Comparison of ENCODE assay signal across 11 cellular contexts in genomic region chr3:30648670-30649357, GRCh38. TPM values are rescaled to one million over a fixed set of nuclear protein-coding genes. Genes with fewer than 3 reads are reported as not detected.
DNase-seq lines count a peak whose midpoint lies in the region; ATAC-seq and TF ChIP-seq lines count a peak whose summit lies in the region.
"Had no signal": no experiment of that assay in that cellular context is flagged by ENCODE, and none has a peak within 500 bp of the region (broad histone marks: within the 10 kb centered on the region; RNA-seq: fewer than 3 reads in every experiment).

No MANE protein-coding gene starts in this region.

- no peaks in the 10 kb centered on the region for H3K27me3 ChIP-seq in heart left ventricle
- no peaks in the 10 kb centered on the region for H3K27me3 ChIP-seq in lower lobe of right lung (ENCODE audit: low read depth)
- H3K27me3 ChIP-seq in transverse colon: no peaks in the 10 kb centered on the region
- H3K27me3 ChIP-seq in aorta (ENCODE audit: control insufficient read depth in 1 of 2, insufficient read depth in 2 of 2, low read length in 1 of 2): no peaks in the 10 kb centered on the region

- peaks cover under 1 to 97% (median 35%) of the 10 kb centered on the region in 12 donors for H3K4me1 ChIP-seq in heart left ventricle
- H3K4me1 ChIP-seq in lower lobe of right lung: peaks cover 66% of the 10 kb centered on the region
- H3K4me1 ChIP-seq in transverse colon: peaks cover 17 to 56% (median 23%) of the 10 kb centered on the region in 4 donors
- H3K4me1 ChIP-seq in aorta (ENCODE audit: control insufficient read depth in 1 of 2, insufficient read depth in 2 of 2, low read length in 2 of 2): peaks cover 9 to 14% of the 10 kb centered on the region in 2 donors

- TF ChIP-seq CTCF in heart left ventricle (IDR thresholded peaks at IDR 0.05) (no peak), lower lobe of right lung (IDR thresholded peaks at IDR 0.05) (no peak), transverse colon (IDR thresholded peaks at IDR 0.05) (no peak)

- peaks cover 99% of the 10 kb centered on the region for H3K36me3 Mint-ChIP-seq in activated T-helper 17 cell treated with anti-CD3 and anti-CD28 coated beads, Interleukin-2, amount 50 U/mL, for 72 hours (ENCODE audit: low read depth)

- in situ Hi-C loops in transverse colon (cut with MboI; ENCODE audit: low pct_ligation_motif_present in 1 of 4, low pct_unique_long_range_greater_than_20kb in 1 of 4, low sequenced_read_pairs in 3 of 4): no loop called here

- H3K9me3 ChIP-seq in heart left ventricle (no peaks in the 10 kb centered on the region), lower lobe of right lung (no peaks in the 10 kb centered on the region), transverse colon (no peaks in the 10 kb centered on the region), aorta (ENCODE audit: control insufficient read depth, low read length) (no peaks in the 10 kb centered on the region)

- H3K4me1 Mint-ChIP-seq in activated T-helper 17 cell treated with anti-CD3 and anti-CD28 coated beads, Interleukin-2, amount 50 U/mL, for 72 hours: peaks cover 56% of the 10 kb centered on the region

- H3K27me3 Mint-ChIP-seq in activated T-helper 17 cell treated with anti-CD3 and anti-CD28 coated beads, Interleukin-2, amount 50 U/mL, for 72 hours: no peaks in the 10 kb centered on the region

- peaks cover 0 to 93% (median 89%) of the 10 kb centered on the region in 9 donors for H3K36me3 ChIP-seq in heart left ventricle
- peaks cover 91% of the 10 kb centered on the region for H3K36me3 ChIP-seq in lower lobe of right lung
- H3K36me3 ChIP-seq in transverse colon: peaks cover 0 to 41% (median 19%) of the 10 kb centered on the region in 4 donors
- peaks cover 14 to 16% of the 10 kb centered on the region in 2 donors for H3K36me3 ChIP-seq in aorta (ENCODE audit: control insufficient read depth in 1 of 2, insufficient read depth in 2 of 2, low read length in 1 of 2)

- no peaks in the 10 kb centered on the region for H3K9me3 Mint-ChIP-seq in activated T-helper 17 cell treated with anti-CD3 and anti-CD28 coated beads, Interleukin-2, amount 50 U/mL, for 72 hours

- TF ChIP-seq POLR2A in heart left ventricle (IDR thresholded peaks at IDR 0.05): no peak
- TF ChIP-seq POLR2A in transverse colon (IDR thresholded peaks at IDR 0.05): no peak

- intact Hi-C loops in heart left ventricle (cut with DNase I): no loop called here
- intact Hi-C loops in Right ventricle myocardium inferior (cut with DNase I): no loop called here
- intact Hi-C loops in lower lobe of right lung (cut with DNase I): no loop called here
- intact Hi-C loops in transverse colon (cut with DNase I; ENCODE audit: low total_unique reads): no loop called here
- intact Hi-C loops in aorta (cut with DNase I): no loop called here

- WGBS in heart left ventricle, 4 donors: 82 to 96% (median 90%) methylated on average over 5 of the region's 5 CpGs
- 81 to 84% methylated on average over 5 of the region's 5 CpGs for WGBS in transverse colon (ENCODE audit: low coverage in 1 of 2), 2 donors
- 92% methylated on average over 5 of the region's 5 CpGs for WGBS in aorta, 2 donors

- no peak for DNase-seq in heart left ventricle
- DNase-seq in Right ventricle myocardium inferior (ENCODE audit: missing footprints): no peak
- DNase-seq in lower lobe of right lung: no peak
- DNase-seq in transverse colon: no peak
- no peak for DNase-seq in AML-193 (lab: John Stamatoyannopoulos, UW)
- no peak for DNase-seq in SW 1271 (lab: John Stamatoyannopoulos, UW)
- no peak for DNase-seq in aorta
- DNase-seq: activated CD4-positive, alpha-beta T cell treated with anti-CD3 and anti-CD28 coated beads for 4 hours; NCI-H187 had no signal

- H3K4me3 ChIP-seq in heart left ventricle (no peak overlapping the region), lower lobe of right lung (no peak overlapping the region), transverse colon (no peak overlapping the region), aorta (ENCODE audit: low read length in 2 of 2) (no peak overlapping the region)

- TF ChIP-seq EP300 in transverse colon (IDR thresholded peaks at IDR 0.05; ENCODE audit: low read depth): no peak

- H3K27ac ChIP-seq in heart left ventricle (peak overlapping the region in 9 of 12 donors; percentile 6 to 85 (median 35)), lower lobe of right lung (peak overlapping the region; percentile 54), transverse colon (peak overlapping the region; percentile 63 to 67 (median 64)), aorta (ENCODE audit: low read depth in 1 of 2, low read length in 2 of 2) (peak overlapping the region in 1 of 2 donors; percentile 40)
- H3K27ac ChIP-seq: C4-2B had no signal

- ATAC-seq in heart left ventricle (no peak), Right ventricle myocardium inferior (no peak), lower lobe of right lung (peak in 1 of 2 donors; percentile 7), aorta (ENCODE audit: low FRiP score) (no peak)
- no peak for ATAC-seq in activated T-helper 17 cell treated with anti-CD3 and anti-CD28 coated beads, Interleukin-2, amount 50 U/mL, for 72 hours (replicated peaks)

- peak overlapping the region; percentile 84 for H3K4me3 Mint-ChIP-seq in activated T-helper 17 cell treated with anti-CD3 and anti-CD28 coated beads, Interleukin-2, amount 50 U/mL, for 72 hours

- peak overlapping the region; percentile 79 for H3K27ac Mint-ChIP-seq in activated T-helper 17 cell treated with anti-CD3 and anti-CD28 coated beads, Interleukin-2, amount 50 U/mL, for 72 hours

RNA-seq across cellular contexts. Expression of gene TGFBR2, which starts 42.4 kb away (rescaled TPM):
- total RNA-seq in heart left ventricle (100 to 1,000 TPM in 7 of 9 donors, 10 to 100 TPM in 2; 82.4 to 217 (median 143) TPM), Right ventricle myocardium inferior (186 TPM), lower lobe of right lung (289 TPM), transverse colon (100 to 1,000 TPM in 2 of 4 donors, 10 to 100 TPM in 2; 63.2 to 179 (median 98.5) TPM), aorta (100 to 1,000 TPM; 279 to 303 TPM)
- polyA plus RNA-seq in heart left ventricle (100 to 1,000 TPM in 1 of 2 donors, 10 to 100 TPM in 1; 13.8 to 153 TPM), aorta (100 to 1,000 TPM in 1 of 2 donors, 10 to 100 TPM in 1; 57.3 to 153 TPM)
- 10 to 100 TPM; 51.2 to 63.2 TPM for total RNA-seq in activated T-helper 17 cell treated with anti-CD3 and anti-CD28 coated beads, Interleukin-2, amount 50 U/mL, for 72 hours
